8 cellular contexts compared by ENCODE assay signal in genomic region chr12:81668475-81668874, GRCh38.
DNase-seq lines count a peak whose midpoint lies in the region; ATAC-seq and TF ChIP-seq lines count a peak whose summit lies in the region.

No MANE protein-coding gene starts in this region.

- no peaks in the 10 kb centered on the region for H3K4me1 Mint-ChIP-seq in naive thymus-derived CD8-positive, alpha-beta T cell
- no peaks in the 10 kb centered on the region for H3K4me1 Mint-ChIP-seq in osteocyte (ENCODE audit: unreplicated experiment)

- peak; percentile 12 for DNase-seq in DMS 273 (lab: John Stamatoyannopoulos, UW; ENCODE audit: unreplicated experiment)
- DNase-seq in DMS 273 treated with DMSO at 0.1 percent for 48 hours (lab: John Stamatoyannopoulos, UW), result no peak
- DNase-seq in NT2/D1 (ENCODE audit: low read depth, low spot score), result peak; percentile 5
- DNase-seq in hepatic stellate cell (ENCODE audit: low spot score), result peak; percentile 2
- no peak for DNase-seq in naive thymus-derived CD8-positive, alpha-beta T cell
- no peak for DNase-seq in osteocyte (ENCODE audit: extremely low spot score, unreplicated experiment)

- no peak overlapping the region for H3K27ac Mint-ChIP-seq in naive thymus-derived CD8-positive, alpha-beta T cell
- H3K27ac Mint-ChIP-seq in osteocyte (ENCODE audit: unreplicated experiment), result no peak overlapping the region

- no peak overlapping the region for H3K9ac ChIP-seq in NT2/D1 (ENCODE audit: insufficient read length, low read depth)

- POLR2A ChIA-PET in naive thymus-derived CD8-positive, alpha-beta T cell (lab: Charles Lee), result no interaction called here

- TF ChIP-seq CTCF in osteocyte (IDR thresholded peaks at IDR 0.05), result no peak

- H3K9me3 ChIP-seq in NT2/D1 (ENCODE audit: insufficient read depth, low read length), result no peaks in the 10 kb centered on the region

- H3K36me3 Mint-ChIP-seq in naive thymus-derived CD8-positive, alpha-beta T cell, result no peaks in the 10 kb centered on the region
- no peaks in the 10 kb centered on the region for H3K36me3 Mint-ChIP-seq in osteocyte (ENCODE audit: unreplicated experiment)

- H3K27me3 ChIP-seq in NT2/D1 (ENCODE audit: insufficient read depth, insufficient read length), result no peaks in the 10 kb centered on the region

- H3K4me3 Mint-ChIP-seq in naive thymus-derived CD8-positive, alpha-beta T cell, result no peak overlapping the region
- no peak overlapping the region for H3K4me3 Mint-ChIP-seq in osteocyte (ENCODE audit: unreplicated experiment)

- ATAC-seq in HG02798 (IDR thresholded peaks at IDR 0.05; ENCODE audit: poor library complexity, unreplicated experiment) (peak; percentile 94), GM19328 (IDR thresholded peaks at IDR 0.05; ENCODE audit: unreplicated experiment) (no peak)
- no peak for ATAC-seq in naive thymus-derived CD8-positive, alpha-beta T cell

- no peaks in the 10 kb centered on the region for H3K36me3 ChIP-seq in NT2/D1 (ENCODE audit: insufficient read depth, insufficient read length, low read length)

- H3K27me3 Mint-ChIP-seq in naive thymus-derived CD8-positive, alpha-beta T cell, result peaks cover 0 to 4% (median 0%) of the 10 kb centered on the region in 5 donors
- no peaks in the 10 kb centered on the region for H3K27me3 Mint-ChIP-seq in osteocyte (ENCODE audit: unreplicated experiment)

- peaks cover 0 to 6% (median 0%) of the 10 kb centered on the region in 9 donors for H3K9me3 Mint-ChIP-seq in naive thymus-derived CD8-positive, alpha-beta T cell
- no peaks in the 10 kb centered on the region for H3K9me3 Mint-ChIP-seq in osteocyte (ENCODE audit: unreplicated experiment)

- no peak overlapping the region for H3K4me3 ChIP-seq in NT2/D1 (ENCODE audit: insufficient read length, low read depth)

- H3K4me1 ChIP-seq in NT2/D1 (ENCODE audit: insufficient read depth, insufficient read length), result no peaks in the 10 kb centered on the region

Comparison
In these comparisons a context has a peak if more than half of its experiments do, and no peak if none do; other contexts are left out.
1. DNase-seq: peak in DMS 273 (single experiment), NT2/D1 (single experiment) and hepatic stellate cell (single experiment); none in DMS 273 treated with DMSO at 0.1 percent for 48 hours (single experiment), naive thymus-derived CD8-positive, alpha-beta T cell (0 of 10) and osteocyte (single experiment).